In the genomic region with DNA sequence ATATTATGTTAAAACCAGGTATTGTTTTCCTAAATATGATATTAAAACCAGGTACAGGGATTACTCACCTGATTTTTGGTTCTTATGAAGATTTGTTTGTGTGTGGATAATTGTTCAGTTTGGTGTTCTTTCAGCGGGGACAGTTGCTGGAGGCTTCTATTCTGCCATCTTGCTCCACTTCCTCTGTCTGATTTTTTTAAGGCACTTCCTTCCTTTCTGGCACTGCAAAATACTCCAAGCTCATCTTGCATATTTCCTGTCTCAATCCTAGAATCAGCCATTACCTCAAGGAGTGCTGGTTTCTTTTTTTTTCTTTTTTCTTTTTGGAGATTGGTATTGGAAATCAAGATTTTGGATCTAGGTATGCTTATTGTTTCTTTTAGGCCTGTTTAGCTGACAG, we compare ENCODE assay signal across 17 cellular contexts.
"Had no signal": no experiment of that assay in that cellular context is flagged by ENCODE, and none has a peak within 500 bp of the region (broad histone marks: within the 10 kb centered on the region; RNA-seq: fewer than 3 reads in every experiment).

No MANE protein-coding gene starts in this region.

- H2AFZ ChIP-seq: parathyroid adenoma had no signal

- H3K79me2 ChIP-seq: parathyroid adenoma had no signal

- H3K4me3 ChIP-seq: heart left ventricle, thyroid gland, upper lobe of right lung had no signal

- H3K27me3 ChIP-seq: heart left ventricle, upper lobe of right lung had no signal

- H3K4me3 Mint-ChIP-seq: activated CD4-positive, alpha-beta memory T cell treated with anti-CD3 and anti-CD28 coated beads, Interleukin-2, amount 10 ng/mL, durations not matched to agents 7 days and 5 days; brain; nephron; stimulated activated naive CD8-positive, alpha-beta T cell treated with anti-CD3 and anti-CD28 coated beads, Interleukin-15, Interleukin-2, amounts not matched to agents 100 ng/mL and 50 ng/mL, for 24 hours had no signal

- ATAC-seq: heart left ventricle, left cardiac atrium, right cardiac atrium, upper lobe of right lung had no signal

- H3K4me1 Mint-ChIP-seq: nephron had no signal

- H3K27ac ChIP-seq: heart left ventricle, parathyroid adenoma, thyroid gland, upper lobe of right lung had no signal

- H3K27ac Mint-ChIP-seq: activated CD4-positive, alpha-beta memory T cell treated with anti-CD3 and anti-CD28 coated beads, Interleukin-2, amount 10 ng/mL, durations not matched to agents 7 days and 5 days; brain; nephron; stimulated activated naive CD8-positive, alpha-beta T cell treated with anti-CD3 and anti-CD28 coated beads, Interleukin-15, Interleukin-2, amounts not matched to agents 100 ng/mL and 50 ng/mL, for 24 hours had no signal

- H3K4me1 ChIP-seq: parathyroid adenoma, thyroid gland, upper lobe of right lung had no signal

- H3K36me3 ChIP-seq: heart left ventricle, thyroid gland, upper lobe of right lung had no signal

- FAIRE-seq: islet of Langerhans had no signal

- H3K9me3 ChIP-seq: heart left ventricle, thyroid gland, upper lobe of right lung had no signal

- H3K27me3 Mint-ChIP-seq: stimulated activated naive CD8-positive, alpha-beta T cell treated with anti-CD3 and anti-CD28 coated beads, Interleukin-15, Interleukin-2, amounts not matched to agents 100 ng/mL and 50 ng/mL, for 24 hours had no signal

- H3K9ac ChIP-seq: parathyroid adenoma had no signal

- H3K36me3 Mint-ChIP-seq: brain had no signal

- DNase-seq: activated CD4-positive, alpha-beta memory T cell treated with anti-CD3 and anti-CD28 coated beads, Interleukin-2, amount 10 ng/mL, durations not matched to agents 7 days and 5 days; activated CD4-positive, alpha-beta T cell treated with anti-CD3 and anti-CD28 coated beads for 48 hours; aorta; heart left ventricle; left cardiac atrium; midbrain; right cardiac atrium; stimulated activated CD4-positive, alpha-beta T cell treated with anti-CD3 and anti-CD28 coated beads, Interleukin-12 subunit alpha, Interleukin-12 subunit beta, amount 100 ng/mL, for 4 hours; substantia nigra; T-helper 2 cell; thyroid gland; upper lobe of right lung had no signal
